Comparison of ENCODE assay signal across 23 cellular contexts in the genomic region with DNA sequence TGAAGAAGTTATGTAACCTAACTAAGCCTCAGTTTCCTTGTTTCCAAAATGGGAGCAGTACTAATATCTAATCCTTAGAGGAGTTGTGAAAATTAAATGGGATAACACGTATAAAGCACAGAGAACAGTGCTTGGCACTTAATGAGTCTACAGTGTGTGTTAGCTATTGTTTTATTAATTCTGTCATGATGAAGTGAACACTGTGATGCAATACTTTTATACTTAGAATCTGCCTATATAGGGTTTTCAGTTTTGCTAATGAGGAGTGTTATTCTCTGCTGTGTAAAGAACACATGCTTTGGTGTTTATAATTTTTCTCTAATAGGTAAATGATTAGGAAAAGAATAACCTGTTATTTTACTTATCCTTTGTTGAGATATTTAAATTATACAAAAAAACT.
DNase-seq lines count a peak whose midpoint lies in the region; ATAC-seq and TF ChIP-seq lines count a peak whose summit lies in the region.
"Had no signal": no experiment of that assay in that cellular context is flagged by ENCODE, and none has a peak within 500 bp of the region (broad histone marks: within the 10 kb centered on the region; RNA-seq: fewer than 3 reads in every experiment).

No MANE protein-coding gene starts in this region.

- H3K27me3 Mint-ChIP-seq in activated T-cell treated with anti-CD3 and anti-CD28 coated beads, Interleukin-2, amount 50 U/mL, for 72 hours (ENCODE audit: low read depth), result no peaks in the 10 kb centered on the region
- no peaks in the 10 kb centered on the region for H3K27me3 Mint-ChIP-seq in activated T-cell treated with anti-CD3 and anti-CD28 coated beads, Interleukin-2, amount 50 U/mL, for 4 hours (ENCODE audit: low read depth)
- H3K27me3 Mint-ChIP-seq in T-helper 17 cell, result no peaks in the 10 kb centered on the region

- H3K27ac ChIP-seq in esophagus squamous epithelium (peak overlapping the region in 3 of 4 donors; percentile 4 to 83 (median 28)), thoracic aorta (peak overlapping the region; percentile 90 to 91)
- H3K27ac ChIP-seq: BLaER1 treated with 17β-estradiol and CSF1 and Interleukin-3, amounts not matched to agents 10 nM and 100 nM; body of pancreas; vagina had no signal

- H3K4me3 Mint-ChIP-seq in activated T-cell treated with anti-CD3 and anti-CD28 coated beads, Interleukin-2, amount 50 U/mL, for 72 hours, result peak overlapping the region; percentile 53 to 76
- no peak overlapping the region for H3K4me3 Mint-ChIP-seq in activated T-cell treated with anti-CD3 and anti-CD28 coated beads, Interleukin-2, amount 50 U/mL, for 4 hours
- peak overlapping the region; percentile 19 for H3K4me3 Mint-ChIP-seq in T-helper 17 cell

- no peaks in the 10 kb centered on the region for H3K27me3 ChIP-seq in esophagus squamous epithelium
- H3K27me3 ChIP-seq in thoracic aorta (replicated peaks; ENCODE audit: insufficient read depth), result no peaks in the 10 kb centered on the region
- H3K27me3 ChIP-seq: BLaER1 treated with 17β-estradiol and CSF1 and Interleukin-3, amounts not matched to agents 10 nM and 100 nM; body of pancreas; spleen; vagina had no signal

- no peak for TF ChIP-seq POLR2A in esophagus squamous epithelium (IDR thresholded peaks at IDR 0.05)

- H3K36me3 ChIP-seq in esophagus squamous epithelium, result peaks cover 0 to 7% (median 0%) of the 10 kb centered on the region in 3 donors
- H3K36me3 ChIP-seq in thoracic aorta, result no peaks in the 10 kb centered on the region
- H3K36me3 ChIP-seq: vagina had no signal

- peaks cover 6 to 14% of the 10 kb centered on the region in 2 donors for H3K36me3 Mint-ChIP-seq in activated T-cell treated with anti-CD3 and anti-CD28 coated beads, Interleukin-2, amount 50 U/mL, for 72 hours (ENCODE audit: insufficient read depth in 2 of 2)
- peaks cover 39% of the 10 kb centered on the region for H3K36me3 Mint-ChIP-seq in activated T-cell treated with anti-CD3 and anti-CD28 coated beads, Interleukin-2, amount 50 U/mL, for 4 hours (ENCODE audit: insufficient read depth)
- H3K36me3 Mint-ChIP-seq in T-helper 17 cell (ENCODE audit: low read depth), result peaks cover 9% of the 10 kb centered on the region

- peaks cover 0 to 65% (median 41%) of the 10 kb centered on the region in 3 donors for H3K4me1 ChIP-seq in esophagus squamous epithelium
- H3K4me1 ChIP-seq in thoracic aorta (ENCODE audit: control insufficient read depth in 1 of 2, low read depth in 2 of 2), result peaks cover 60 to 95% of the 10 kb centered on the region in 2 donors

- no peaks in the 10 kb centered on the region for H3K9me3 Mint-ChIP-seq in activated T-cell treated with anti-CD3 and anti-CD28 coated beads, Interleukin-2, amount 50 U/mL, for 72 hours
- no peaks in the 10 kb centered on the region for H3K9me3 Mint-ChIP-seq in activated T-cell treated with anti-CD3 and anti-CD28 coated beads, Interleukin-2, amount 50 U/mL, for 4 hours
- H3K9me3 Mint-ChIP-seq: activated naive CD4-positive, alpha-beta T cell treated with anti-CD3 and anti-CD28 coated beads, Interleukin-2, amount 50 U/mL, for 72 hours had no signal

- intact Hi-C loops in esophagus squamous epithelium (cut with DNase I), result no loop called here

- ATAC-seq in activated T-cell treated with anti-CD3 and anti-CD28 coated beads, Interleukin-2, amount 50 U/mL, for 72 hours (replicated peaks in 1 of 2), result no peak
- no peak for ATAC-seq in activated T-cell treated with anti-CD3 and anti-CD28 coated beads, Interleukin-2, amount 50 U/mL, for 4 hours
- ATAC-seq in T-helper 17 cell, result no peak
- no peak for ATAC-seq in thoracic aorta (ENCODE audit: insufficient number of reproducible peaks, low FRiP score, low read depth)
- ATAC-seq in GM21367 (IDR thresholded peaks at IDR 0.05; ENCODE audit: unreplicated experiment), result no peak
- ATAC-seq: activated naive CD4-positive, alpha-beta T cell treated with anti-CD3 and anti-CD28 coated beads, Interleukin-2, amount 50 U/mL, for 72 hours; body of pancreas; left ventricle myocardium superior; PC-3 had no signal

- 48 to 50% methylated on average over 1 of the region's 1 CpG for WGBS in esophagus squamous epithelium, 2 donors

- peak overlapping the region; percentile 97 for H3K27ac Mint-ChIP-seq in activated T-cell treated with anti-CD3 and anti-CD28 coated beads, Interleukin-2, amount 50 U/mL, for 72 hours
- H3K27ac Mint-ChIP-seq in T-helper 17 cell, result peak overlapping the region; percentile 91

- no peak for DNase-seq in activated T-cell treated with anti-CD3 and anti-CD28 coated beads, Interleukin-2, amount 50 U/mL, for 72 hours
- DNase-seq in activated T-cell treated with anti-CD3 and anti-CD28 coated beads, Interleukin-2, amount 50 U/mL, for 4 hours, result no peak
- DNase-seq in T-helper 17 cell (no peak), esophagus squamous epithelium (lab: John Stamatoyannopoulos, UW) (no peak), thoracic aorta (ENCODE audit: low spot score) (no peak), cortex of kidney (lab: John Stamatoyannopoulos, UW) (no peak), HCEC 1CT (no peak)
- DNase-seq: body of pancreas; head of caudate nucleus; KBM-7; left ventricle myocardium superior; MV-4-11; NCI-H187 treated with DMSO at 0.1 percent for 48 hours; NCI-H2227 treated with DMSO at 0.1 percent for 48 hours; PC-3; SHP77; spleen; stimulated activated CD4-positive, alpha-beta T cell treated with anti-CD3 and anti-CD28 coated beads, Interleukin-4, amount 100 ng/mL, for 4 hours; substantia nigra had no signal

- TF ChIP-seq CTCF in esophagus squamous epithelium (IDR thresholded peaks at IDR 0.05), result no peak
- no peak for TF ChIP-seq CTCF in thoracic aorta (IDR thresholded peaks at IDR 0.05)

- H3K4me3 ChIP-seq in esophagus squamous epithelium, result no peak overlapping the region
- H3K4me3 ChIP-seq in thoracic aorta, result no peak overlapping the region
- H3K4me3 ChIP-seq: BLaER1 treated with 17β-estradiol and CSF1 and Interleukin-3, amounts not matched to agents 10 nM and 100 nM; body of pancreas; spleen; vagina had no signal

- H3K4me1 Mint-ChIP-seq in activated T-cell treated with anti-CD3 and anti-CD28 coated beads, Interleukin-2, amount 50 U/mL, for 72 hours (ENCODE audit: low read depth), result peaks cover 88% of the 10 kb centered on the region
- H3K4me1 Mint-ChIP-seq in activated T-cell treated with anti-CD3 and anti-CD28 coated beads, Interleukin-2, amount 50 U/mL, for 4 hours (ENCODE audit: low read depth), result peaks cover 81% of the 10 kb centered on the region
- H3K4me1 Mint-ChIP-seq in T-helper 17 cell, result peaks cover 55% of the 10 kb centered on the region

- no peaks in the 10 kb centered on the region for H3K9me3 ChIP-seq in T-helper 17 cell (ENCODE audit: control insufficient read depth, low read length, poor library complexity, severe bottlenecking)
- no peaks in the 10 kb centered on the region for H3K9me3 ChIP-seq in esophagus squamous epithelium
- H3K9me3 ChIP-seq in thoracic aorta, result no peaks in the 10 kb centered on the region
- H3K9me3 ChIP-seq: body of pancreas, spleen, vagina had no signal
